1 cellular context compared by ENCODE assay signal in the genomic region with DNA sequence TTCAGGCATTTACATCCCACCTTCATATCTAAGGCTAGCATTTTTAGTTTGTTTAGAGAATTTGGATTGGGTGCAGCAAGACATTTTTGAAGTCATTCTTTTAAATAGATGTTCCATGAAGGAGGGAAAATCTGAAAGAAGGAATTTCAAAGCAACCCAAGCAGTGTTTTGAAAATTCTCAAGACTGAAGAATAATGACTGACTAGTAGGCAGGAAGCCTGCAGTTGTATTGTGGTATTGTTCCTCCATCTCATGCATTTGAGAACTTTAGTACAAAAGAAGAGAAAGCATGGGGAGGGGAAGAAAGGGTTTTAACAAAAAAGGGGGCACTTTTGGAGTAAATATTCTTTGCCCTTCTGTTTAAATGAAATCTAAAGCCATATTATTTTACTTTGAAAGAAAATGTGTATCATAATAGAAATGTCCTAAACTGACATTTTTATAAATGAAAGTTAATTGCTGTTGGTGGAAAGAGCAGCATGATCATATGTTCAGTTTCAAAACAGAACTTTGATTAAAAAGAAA.
TF ChIP-seq lines count a peak whose summit lies in the region.

No MANE protein-coding gene starts in this region.

TF ChIP-seq in GM12878, 131 proteins besides CTCF, POLR2A, EP300 and RAD21:
- TF ChIP-seq ZNF622 (IDR thresholded peaks at IDR 0.05): no peak
- 0 out of 2 replicates have a peak, but pooled peaks have one; percentile 11 for TF ChIP-seq ZNF24 (IDR thresholded peaks at IDR 0.05)
- no peak for TF ChIP-seq NFYA (IDR thresholded peaks at IDR 0.05; ENCODE audit: borderline replicate concordance, low read depth, low read length)
- no peak for TF ChIP-seq GABPA (IDR thresholded peaks at IDR 0.05; ENCODE audit: low read depth)
- no peak for TF ChIP-seq EED (IDR thresholded peaks at IDR 0.05; ENCODE audit: low read depth)
- TF ChIP-seq STAT1 (conservative IDR thresholded peaks at IDR 0.05): no peak
- TF ChIP-seq, protein P1, sequence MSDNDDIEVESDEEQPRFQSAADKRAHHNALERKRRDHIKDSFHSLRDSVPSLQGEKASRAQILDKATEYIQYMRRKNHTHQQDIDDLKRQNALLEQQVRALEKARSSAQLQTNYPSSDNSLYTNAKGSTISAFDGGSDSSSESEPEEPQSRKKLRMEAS (IDR thresholded peaks at IDR 0.05; ENCODE audit: low read depth, low read length): no peak
- TF ChIP-seq, protein P2, sequence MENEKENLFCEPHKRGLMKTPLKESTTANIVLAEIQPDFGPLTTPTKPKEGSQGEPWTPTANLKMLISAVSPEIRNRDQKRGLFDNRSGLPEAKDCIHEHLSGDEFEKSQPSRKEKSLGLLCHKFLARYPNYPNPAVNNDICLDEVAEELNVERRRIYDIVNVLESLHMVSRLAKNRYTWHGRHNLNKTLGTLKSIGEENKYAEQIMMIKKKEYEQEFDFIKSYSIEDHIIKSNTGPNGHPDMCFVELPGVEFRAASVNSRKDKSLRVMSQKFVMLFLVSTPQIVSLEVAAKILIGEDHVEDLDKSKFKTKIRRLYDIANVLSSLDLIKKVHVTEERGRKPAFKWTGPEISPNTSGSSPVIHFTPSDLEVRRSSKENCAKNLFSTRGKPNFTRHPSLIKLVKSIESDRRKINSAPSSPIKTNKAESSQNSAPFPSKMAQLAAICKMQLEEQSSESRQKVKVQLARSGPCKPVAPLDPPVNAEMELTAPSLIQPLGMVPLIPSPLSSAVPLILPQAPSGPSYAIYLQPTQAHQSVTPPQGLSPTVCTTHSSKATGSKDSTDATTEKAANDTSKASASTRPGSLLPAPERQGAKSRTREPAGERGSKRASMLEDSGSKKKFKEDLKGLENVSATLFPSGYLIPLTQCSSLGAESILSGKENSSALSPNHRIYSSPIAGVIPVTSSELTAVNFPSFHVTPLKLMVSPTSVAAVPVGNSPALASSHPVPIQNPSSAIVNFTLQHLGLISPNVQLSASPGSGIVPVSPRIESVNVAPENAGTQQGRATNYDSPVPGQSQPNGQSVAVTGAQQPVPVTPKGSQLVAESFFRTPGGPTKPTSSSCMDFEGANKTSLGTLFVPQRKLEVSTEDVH (IDR thresholded peaks at IDR 0.05; ENCODE audit: low read depth, partially characterized antibody): no peak
- no peak for TF ChIP-seq IKZF1 (conservative IDR thresholded peaks at IDR 0.05)
- 0 out of 2 replicates have a peak, but pooled peaks have one; percentile 70 for TF ChIP-seq NFXL1 (IDR thresholded peaks at IDR 0.05; ENCODE audit: borderline replicate concordance)
- TF ChIP-seq RUNX3 (IDR thresholded peaks at IDR 0.05; ENCODE audit: low read length): peak; percentile 33; the same call in 1 of the 2 replicates
- TF ChIP-seq SIN3A (IDR thresholded peaks at IDR 0.05; ENCODE audit: low read depth, low read length): no peak
- no peak for TF ChIP-seq PBX3 (IDR thresholded peaks at IDR 0.05; ENCODE audit: insufficient replicate concordance, low read depth, low read length)
- TF ChIP-seq MEF2B (IDR thresholded peaks at IDR 0.05; ENCODE audit: partially characterized antibody, poor library complexity, severe bottlenecking): no peak
- 0 out of 4 replicates have a peak, but pooled peaks of 1 of the 2 experiments have one; percentile 76 for TF ChIP-seq ETV6 (conservative IDR thresholded peaks at IDR 0.05 in 1 of 2, IDR thresholded peaks at IDR 0.05 in 1 of 2; ENCODE audit: borderline replicate concordance in 1 of 2, low read depth in 1 of 2)
- TF ChIP-seq, protein P3, sequence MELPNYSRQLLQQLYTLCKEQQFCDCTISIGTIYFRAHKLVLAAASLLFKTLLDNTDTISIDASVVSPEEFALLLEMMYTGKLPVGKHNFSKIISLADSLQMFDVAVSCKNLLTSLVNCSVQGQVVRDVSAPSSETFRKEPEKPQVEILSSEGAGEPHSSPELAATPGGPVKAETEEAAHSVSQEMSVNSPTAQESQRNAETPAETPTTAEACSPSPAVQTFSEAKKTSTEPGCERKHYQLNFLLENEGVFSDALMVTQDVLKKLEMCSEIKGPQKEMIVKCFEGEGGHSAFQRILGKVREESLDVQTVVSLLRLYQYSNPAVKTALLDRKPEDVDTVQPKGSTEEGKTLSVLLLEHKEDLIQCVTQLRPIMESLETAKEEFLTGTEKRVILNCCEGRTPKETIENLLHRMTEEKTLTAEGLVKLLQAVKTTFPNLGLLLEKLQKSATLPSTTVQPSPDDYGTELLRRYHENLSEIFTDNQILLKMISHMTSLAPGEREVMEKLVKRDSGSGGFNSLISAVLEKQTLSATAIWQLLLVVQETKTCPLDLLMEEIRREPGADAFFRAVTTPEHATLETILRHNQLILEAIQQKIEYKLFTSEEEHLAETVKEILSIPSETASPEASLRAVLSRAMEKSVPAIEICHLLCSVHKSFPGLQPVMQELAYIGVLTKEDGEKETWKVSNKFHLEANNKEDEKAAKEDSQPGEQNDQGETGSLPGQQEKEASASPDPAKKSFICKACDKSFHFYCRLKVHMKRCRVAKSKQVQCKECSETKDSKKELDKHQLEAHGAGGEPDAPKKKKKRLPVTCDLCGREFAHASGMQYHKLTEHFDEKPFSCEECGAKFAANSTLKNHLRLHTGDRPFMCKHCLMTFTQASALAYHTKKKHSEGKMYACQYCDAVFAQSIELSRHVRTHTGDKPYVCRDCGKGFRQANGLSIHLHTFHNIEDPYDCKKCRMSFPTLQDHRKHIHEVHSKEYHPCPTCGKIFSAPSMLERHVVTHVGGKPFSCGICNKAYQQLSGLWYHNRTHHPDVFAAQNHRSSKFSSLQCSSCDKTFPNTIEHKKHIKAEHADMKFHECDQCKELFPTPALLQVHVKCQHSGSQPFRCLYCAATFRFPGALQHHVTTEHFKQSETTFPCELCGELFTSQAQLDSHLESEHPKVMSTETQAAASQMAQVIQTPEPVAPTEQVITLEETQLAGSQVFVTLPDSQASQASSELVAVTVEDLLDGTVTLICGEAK (IDR thresholded peaks at IDR 0.05; ENCODE audit: borderline replicate concordance): no peak
- no peak for TF ChIP-seq SMC3 (IDR thresholded peaks at IDR 0.05; ENCODE audit: borderline replicate concordance, low read length)
- TF ChIP-seq ZSCAN29 (IDR thresholded peaks at IDR 0.05): no peak
- TF ChIP-seq BACH1 (IDR thresholded peaks at IDR 0.05; ENCODE audit: borderline replicate concordance): no peak
- no peak for TF ChIP-seq HDGF (IDR thresholded peaks at IDR 0.05)
- TF ChIP-seq CEBPB (IDR thresholded peaks at IDR 0.05; ENCODE audit: borderline replicate concordance in 1 of 2, low read depth in 2 of 2, low read length in 2 of 2): no peak
- TF ChIP-seq WRNIP1 (IDR thresholded peaks at IDR 0.05; ENCODE audit: borderline replicate concordance, low read depth, low read length): no peak
